ENCODE assay signal across 20 cellular contexts in genomic region chr3:42733501-42734262, GRCh38. TPM values are rescaled to one million over a fixed set of nuclear protein-coding genes. Genes with fewer than 3 reads are reported as not detected.
DNase-seq lines count a peak whose midpoint lies in the region; ATAC-seq, FAIRE-seq and TF ChIP-seq lines count a peak whose summit lies in the region.
"Had no signal": no experiment of that assay in that cellular context is flagged by ENCODE, and none has a peak within 500 bp of the region (broad histone marks: within the 10 kb centered on the region; RNA-seq: fewer than 3 reads in every experiment).

No MANE protein-coding gene starts in this region.

- no peak for FAIRE-seq in urothelium cell line (lab: Jason Lieb, UNC)

- no peak overlapping the region for H3K4me3 Mint-ChIP-seq in brain
- H3K4me3 Mint-ChIP-seq in chondrocyte (ENCODE audit: unreplicated experiment), result no peak overlapping the region
- H3K4me3 Mint-ChIP-seq: central memory CD8-positive, alpha-beta T cell; naive thymus-derived CD8-positive, alpha-beta T cell; stimulated activated effector memory CD8-positive, alpha-beta T cell treated with anti-CD3 and anti-CD28 coated beads, Interleukin-12 subunit alpha, Interleukin-12 subunit beta, amount 100 ng/mL, for 72 hours had no signal

- H3K4me1 Mint-ChIP-seq in brain (peaks cover 24% of the 10 kb centered on the region), chondrocyte (ENCODE audit: low read depth) (no peaks in the 10 kb centered on the region)
- H3K4me1 Mint-ChIP-seq: central memory CD8-positive, alpha-beta T cell; stimulated activated effector memory CD8-positive, alpha-beta T cell treated with anti-CD3 and anti-CD28 coated beads, Interleukin-12 subunit alpha, Interleukin-12 subunit beta, amount 100 ng/mL, for 72 hours had no signal

- peak overlapping the region; percentile 53 for H3K27ac ChIP-seq in testis
- H3K27ac ChIP-seq: epithelial cell of prostate had no signal

- TF ChIP-seq POLR2A in lower leg skin (IDR thresholded peaks at IDR 0.05), result no peak
- no peak for TF ChIP-seq POLR2A in testis (IDR thresholded peaks at IDR 0.05)

- H3K36me3 Mint-ChIP-seq in brain (no peaks in the 10 kb centered on the region), chondrocyte (ENCODE audit: low read depth) (no peaks in the 10 kb centered on the region)
- H3K36me3 Mint-ChIP-seq: naive thymus-derived CD8-positive, alpha-beta T cell; stimulated activated effector memory CD8-positive, alpha-beta T cell treated with anti-CD3 and anti-CD28 coated beads, Interleukin-12 subunit alpha, Interleukin-12 subunit beta, amount 100 ng/mL, for 72 hours had no signal

- H3K4me1 ChIP-seq in testis, result peaks cover 11% of the 10 kb centered on the region
- H3K4me1 ChIP-seq: Caco-2, vagina had no signal

- TF ChIP-seq CTCF in brain (conservative IDR thresholded peaks at IDR 0.05), result no peak
- no peak for TF ChIP-seq CTCF in lower leg skin (IDR thresholded peaks at IDR 0.05)
- no peak for TF ChIP-seq CTCF in testis (IDR thresholded peaks at IDR 0.05)
- no peak for TF ChIP-seq CTCF in chondrocyte (IDR thresholded peaks at IDR 0.05)

- ATAC-seq in HG03159 (IDR thresholded peaks at IDR 0.05; ENCODE audit: unreplicated experiment), result no peak
- ATAC-seq: left ventricle myocardium superior; naive thymus-derived CD8-positive, alpha-beta T cell had no signal

- peaks cover 0 to 6% (median 5%) of the 10 kb centered on the region in 5 experiments for H3K9me3 Mint-ChIP-seq in brain
- peaks cover 9% of the 10 kb centered on the region for H3K9me3 Mint-ChIP-seq in chondrocyte (ENCODE audit: low read depth)
- H3K9me3 Mint-ChIP-seq: central memory CD8-positive, alpha-beta T cell; naive thymus-derived CD8-positive, alpha-beta T cell; stimulated activated effector memory CD8-positive, alpha-beta T cell treated with anti-CD3 and anti-CD28 coated beads, Interleukin-12 subunit alpha, Interleukin-12 subunit beta, amount 100 ng/mL, for 72 hours had no signal

- H3K4me3 ChIP-seq in lower leg skin (ENCODE audit: low read depth, poor library complexity, severe bottlenecking) (no peak overlapping the region), testis (no peak overlapping the region)
- H3K4me3 ChIP-seq: vagina had no signal

- WGBS in lower leg skin, 2 donors, result 82% methylated on average over 13 of the region's 13 CpGs
- 87 to 89% methylated on average over 6 to 13 of the region's 13 CpGs for WGBS in testis, 2 donors

- DNase-seq in activated CD8-positive, alpha-beta memory T cell treated with anti-CD3 and anti-CD28 coated beads for 24 hours, result peak; percentile 42
- DNase-seq in activated CD8-positive, alpha-beta memory T cell treated with anti-CD3 and anti-CD28 coated beads, Interleukin-2, amount 50 U/mL, for 4 hours, result no peak
- DNase-seq in lower leg skin (ENCODE audit: low spot score in 2 of 2) (peak; percentile 9 to 65), testis (peak; percentile 12), chondrocyte (ENCODE audit: low spot score) (no peak), urothelium cell line (ENCODE audit: low spot score) (no peak)
- DNase-seq: IMR-90; left ventricle myocardium superior; NCI-H1092 treated with DMSO at 0.1 percent for 48 hours; NCI-H446; stimulated activated CD4-positive, alpha-beta T cell treated with anti-CD3 and anti-CD28 coated beads, Interleukin-4, amount 100 ng/mL, for 4 hours had no signal

- no peaks in the 10 kb centered on the region for H3K9me3 ChIP-seq in testis
- H3K9me3 ChIP-seq: Caco-2, vagina had no signal

- no peaks in the 10 kb centered on the region for H3K27me3 ChIP-seq in testis
- H3K27me3 ChIP-seq: vagina had no signal

- H3K36me3 ChIP-seq in testis (ENCODE audit: low read depth, missing control alignments), result no peaks in the 10 kb centered on the region
- H3K36me3 ChIP-seq: vagina had no signal

- H3K27ac Mint-ChIP-seq in brain (peak overlapping the region; percentile 28 to 96 (median 79)), chondrocyte (ENCODE audit: unreplicated experiment) (no peak overlapping the region)
- H3K27ac Mint-ChIP-seq: naive thymus-derived CD8-positive, alpha-beta T cell; stimulated activated effector memory CD8-positive, alpha-beta T cell treated with anti-CD3 and anti-CD28 coated beads, Interleukin-12 subunit alpha, Interleukin-12 subunit beta, amount 100 ng/mL, for 72 hours had no signal

- H3K27me3 Mint-ChIP-seq in brain (no peaks in the 10 kb centered on the region), chondrocyte (ENCODE audit: low read depth) (peaks cover 6% of the 10 kb centered on the region)
- H3K27me3 Mint-ChIP-seq: central memory CD8-positive, alpha-beta T cell had no signal

- intact Hi-C loops in lower leg skin (cut with DNase I; ENCODE audit: low total_unique reads) (no loop called here), testis (cut with DNase I; ENCODE audit: low total_unique reads) (no loop called here)

RNA-seq across cellular contexts. Expression of gene HHATL, which starts 31.1 kb away (rescaled TPM):
- polyA plus RNA-seq in brain (ENCODE audit: insufficient read depth, low read depth, low replicate concordance) (85.1 TPM), testis (ENCODE audit: insufficient read depth, low read depth, low replicate concordance) (6.1 TPM)
- total RNA-seq in lower leg skin (1 to 10 TPM in 2 of 4 donors, under 1 TPM in 1, not detected in 1; 0.34 to 6.1 (median 1.5) TPM), testis (1 to 10 TPM; 6.4 to 7.2 TPM), chondrocyte (not detected in 3 replicates)
- total RNA-seq: Caco-2; IMR-90; naive thymus-derived CD8-positive, alpha-beta T cell; vagina had no signal
- polyA plus RNA-seq: AG04450; IMR-90; naive thymus-derived CD8-positive, alpha-beta T cell had no signal

RNA-seq across cellular contexts. Expression of gene CCDC13, which starts 39.4 kb away (rescaled TPM):
- polyA plus RNA-seq in brain (ENCODE audit: insufficient read depth, low read depth, low replicate concordance), result 4.3 TPM
- under 1 TPM in 1 of 4 donors, not detected in 3; 0.06 TPM for total RNA-seq in lower leg skin
- total RNA-seq in testis, result 10 to 100 TPM in 1 of 2 donors, 1 to 10 TPM in 1; 6.5 to 12.5 TPM
- 23.0 TPM for polyA plus RNA-seq in testis (ENCODE audit: insufficient read depth, low read depth, low replicate concordance)
- total RNA-seq in chondrocyte, result 0.40 to 0.77 TPM in 2 of 3 replicates, not detected in the other
- polyA plus RNA-seq: naive thymus-derived CD8-positive, alpha-beta T cell had no signal

RNA-seq across cellular contexts. Expression of gene KLHL40, which starts 48.3 kb away (rescaled TPM):
- not detected for polyA plus RNA-seq in brain (ENCODE audit: insufficient read depth, low read depth, low replicate concordance)
- not detected for total RNA-seq in lower leg skin
- 1 to 10 TPM in 1 of 2 donors, under 1 TPM in 1; 0.62 to 3.1 TPM for total RNA-seq in testis
- 3.2 TPM for polyA plus RNA-seq in testis (ENCODE audit: insufficient read depth, low read depth, low replicate concordance)
- total RNA-seq in chondrocyte, result not detected in 3 replicates
- total RNA-seq: Caco-2; IMR-90; naive thymus-derived CD8-positive, alpha-beta T cell; vagina had no signal
- polyA plus RNA-seq: AG04450; IMR-90; naive thymus-derived CD8-positive, alpha-beta T cell had no signal

Comparison
In these comparisons a context has a peak if more than half of its experiments do, and no peak if none do; other contexts are left out.
1. DNase-seq: peak in activated CD8-positive, alpha-beta memory T cell treated with anti-CD3 and anti-CD28 coated beads for 24 hours (single experiment), lower leg skin (2 of 2) and testis (single experiment); none in activated CD8-positive, alpha-beta memory T cell treated with anti-CD3 and anti-CD28 coated beads, Interleukin-2, amount 50 U/mL, for 4 hours (single experiment), chondrocyte (single experiment) and urothelium cell line (single experiment).